Comparison of ENCODE assay signal across 8 cellular contexts in genomic region chr10:97632949-97633884, GRCh38. TPM values are rescaled to one million over a fixed set of nuclear protein-coding genes. Genes with fewer than 3 reads are reported as not detected.
A peak's percentile ranks its signal among the peaks of the same experiment; 100 is the strongest.
DNase-seq lines count a peak whose midpoint lies in the region; ATAC-seq and TF ChIP-seq lines count a peak whose summit lies in the region.

Gene MORN4 (minus strand): TSS chr10:97633500. CDS start chr10:97619653, 13,847 bp downstream.

- peaks cover 3 to 5% of the 10 kb centered on the region in 2 donors for H3K4me1 ChIP-seq in left lung

- no peaks in the 10 kb centered on the region for H3K9me3 ChIP-seq in left lung

- peak within 1 kb of the TSS; percentile 78 for H3K27ac Mint-ChIP-seq in dendritic cell treated with granulocyte-macrophage colony-stimulating factor and Interleukin-4, amounts not matched to agents 40 ng/mL and 50 ng/mL, for 4 days

- peak within 1 kb of the TSS in 1 of 2 donors; percentile 58 for H3K27ac ChIP-seq in left lung

- H3K27me3 Mint-ChIP-seq in dendritic cell treated with granulocyte-macrophage colony-stimulating factor and Interleukin-4, amounts not matched to agents 40 ng/mL and 50 ng/mL, for 4 days: peaks cover 2% of the 10 kb centered on the region

- no peaks in the 10 kb centered on the region for H3K9me3 Mint-ChIP-seq in dendritic cell treated with granulocyte-macrophage colony-stimulating factor and Interleukin-4, amounts not matched to agents 40 ng/mL and 50 ng/mL, for 4 days

- no peaks in the 10 kb centered on the region for H3K36me3 ChIP-seq in left lung

- TF ChIP-seq CTCF in left lung (IDR thresholded peaks at IDR 0.05): no peak

- peak within 1 kb of the TSS; percentile 97 for H3K4me3 Mint-ChIP-seq in dendritic cell treated with granulocyte-macrophage colony-stimulating factor and Interleukin-4, amounts not matched to agents 40 ng/mL and 50 ng/mL, for 4 days

- no peaks in the 10 kb centered on the region for H3K27me3 ChIP-seq in left lung

- peak within 1 kb of the TSS; percentile 69 to 70 for H3K4me3 ChIP-seq in left lung

- TF ChIP-seq POLR2A in GM19193 (IDR thresholded peaks at IDR 0.05; ENCODE audit: extremely low read depth, insufficient read depth, insufficient read length): peak; percentile 33

- H3K36me3 Mint-ChIP-seq in dendritic cell treated with granulocyte-macrophage colony-stimulating factor and Interleukin-4, amounts not matched to agents 40 ng/mL and 50 ng/mL, for 4 days (ENCODE audit: low read depth): peaks cover 6% of the 10 kb centered on the region

- intact Hi-C loops in dendritic cell treated with granulocyte-macrophage colony-stimulating factor and Interleukin-4, amounts not matched to agents 40 ng/mL and 50 ng/mL, for 4 days (cut with micrococcal nuclease): no loop called here
- intact Hi-C loops in left lung (cut with DNase I): no loop called here

- DNase-seq in AG20443 (ENCODE audit: low spot score) (peak; percentile 97), NCI-H524 treated with DMSO at 0.1 percent for 48 hours (lab: John Stamatoyannopoulos, UW) (peak; percentile 41), left lung (peak; percentile 94)
- peak; percentile 88 for DNase-seq in activated CD4-positive, alpha-beta T cell treated with anti-CD3 and anti-CD28 coated beads, Interleukin-2, amount 50 U/mL, for 4 hours
- peak; percentile 90 to 93 for DNase-seq in stimulated activated CD4-positive, alpha-beta T cell treated with anti-CD3 and anti-CD28 coated beads, Interleukin-2, amount 100 ng/mL, for 24 hours

- ATAC-seq in HG03378 (IDR thresholded peaks at IDR 0.05; ENCODE audit: unreplicated experiment) (peak; percentile 91), left lung (peak; percentile 99)

- H3K4me1 Mint-ChIP-seq in dendritic cell treated with granulocyte-macrophage colony-stimulating factor and Interleukin-4, amounts not matched to agents 40 ng/mL and 50 ng/mL, for 4 days (ENCODE audit: low read depth): peaks cover 15% of the 10 kb centered on the region

RNA-seq across cellular contexts. Expression of gene MORN4, which starts in this region (rescaled TPM):
- 1 to 10 TPM; 4.1 to 10.0 TPM for total RNA-seq in left lung

Comparison
In these comparisons a context has a peak if more than half of its experiments do, and no peak if none do; other contexts are left out.
1. DNase-seq: peak in every context shown above with its lines; median percentile 97 in AG20443; 94 in left lung; 92 in stimulated activated CD4-positive, alpha-beta T cell treated with anti-CD3 and anti-CD28 coated beads, Interleukin-2, amount 100 ng/mL, for 24 hours; 88 in activated CD4-positive, alpha-beta T cell treated with anti-CD3 and anti-CD28 coated beads, Interleukin-2, amount 50 U/mL, for 4 hours; 41 in NCI-H524 treated with DMSO at 0.1 percent for 48 hours.